27 cellular contexts compared by ENCODE assay signal in the genomic region with DNA sequence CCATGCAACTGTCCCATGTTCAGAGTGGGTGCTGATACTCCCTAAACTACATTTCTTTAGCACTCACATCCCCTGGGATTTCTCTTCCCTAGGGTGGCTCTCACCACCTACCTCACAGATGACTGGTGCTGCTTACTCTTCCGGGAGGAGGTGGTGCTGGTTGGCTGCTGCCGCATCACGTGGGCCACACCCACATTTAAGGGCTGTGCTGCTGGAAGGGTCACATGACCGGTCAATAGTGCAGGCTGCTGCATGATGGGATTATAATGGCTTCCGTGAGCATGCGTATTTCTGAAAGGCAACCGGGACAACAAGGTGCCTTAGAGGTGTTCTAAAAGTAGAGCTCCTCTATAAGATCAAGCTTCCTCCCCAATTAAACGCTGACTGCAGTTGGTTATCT.
A peak's percentile ranks its signal among the peaks of the same experiment; 100 is the strongest.
DNase-seq lines count a peak whose midpoint lies in the region; ATAC-seq, FAIRE-seq and TF ChIP-seq lines count a peak whose summit lies in the region.
"Had no signal": no experiment of that assay in that cellular context is flagged by ENCODE, and none has a peak within 500 bp of the region (broad histone marks: within the 10 kb centered on the region; RNA-seq: fewer than 3 reads in every experiment).

No MANE protein-coding gene starts in this region.

- no peak overlapping the region for H3K9ac ChIP-seq in IMR-90 (ENCODE audit: low read depth, low read length)
- H3K9ac ChIP-seq in K562 (ENCODE audit: insufficient read depth in 1 of 2, low read depth in 2 of 2, low read length in 2 of 2): no peak overlapping the region
- no peak overlapping the region for H3K9ac ChIP-seq in mesendoderm (ENCODE audit: low read length)
- H3K9ac ChIP-seq: BLaER1 treated with 17β-estradiol and CSF1 and Interleukin-3, amounts not matched to agents 10 nM and 100 nM; GM23248 had no signal

- H3K4me2 ChIP-seq in A549 (no peak overlapping the region), IMR-90 (ENCODE audit: low read depth, low read length) (no peak overlapping the region), K562 (ENCODE audit: insufficient read depth, low read length) (no peak overlapping the region), mesendoderm (ENCODE audit: low read length) (no peak overlapping the region)
- H3K4me2 ChIP-seq: BLaER1 treated with 17β-estradiol and CSF1 and Interleukin-3, amounts not matched to agents 10 nM and 100 nM had no signal

- peaks cover 15 to 30% of the 10 kb centered on the region in 2 experiments; a peak in 3 of 4 replicates for H3K79me1 ChIP-seq in IMR-90 (ENCODE audit: low read depth in 1 of 2, low read length in 2 of 2)
- no peaks in the 10 kb centered on the region for H3K79me1 ChIP-seq in mesendoderm (ENCODE audit: low read length)

- H3K27ac ChIP-seq in A549 (no peak overlapping the region), IMR-90 (ENCODE audit: insufficient read depth, low read length) (no peak overlapping the region), K562 (ENCODE audit: extremely low read depth, low read depth, low read length) (no peak overlapping the region), mesendoderm (ENCODE audit: low read depth, low read length) (no peak overlapping the region), left lung (no peak overlapping the region)
- H3K27ac ChIP-seq: BLaER1 treated with 17β-estradiol and CSF1 and Interleukin-3, amounts not matched to agents 10 nM and 100 nM; GM23248 had no signal

- CTCF ChIA-PET in A549 (lab: Yijun Ruan, JAX): interaction anchor here (1.0 to 5.7 kb wide), 5 partner anchors 9 to 403 kb away, joined by 3 to 76 read pairs (median 24); no protein-coding TSS in a partner anchor
- CTCF ChIA-PET in IMR-90 (lab: Yijun Ruan, JAX): interaction anchor here (1.0 kb wide), 1 partner anchor 10 kb away, joined by 3 read pairs; no protein-coding TSS in a partner anchor
- CTCF ChIA-PET in K562 (lab: Yijun Ruan, JAX; ENCODE audit: low intra/inter-chr PET ratio): interaction anchor here (3.0 kb wide), 1 partner anchor 402 kb away, joined by 22 read pairs; no protein-coding TSS in a partner anchor

- dilution Hi-C loops in IMR-90 (cut with HindIII; ENCODE audit: low sequenced_read_pairs, unreplicated experiment): no loop called here

- H2BK120ac ChIP-seq in IMR-90 (ENCODE audit: low read depth, low read length): no peak overlapping the region
- H2BK120ac ChIP-seq in mesendoderm (ENCODE audit: low read depth, low read length): no peak overlapping the region

- H2BK5ac ChIP-seq in IMR-90 (ENCODE audit: low read depth, low read length, poor library complexity, severe bottlenecking): no peak overlapping the region
- no peak overlapping the region for H2BK5ac ChIP-seq in mesendoderm (ENCODE audit: low read length)

- H2AK5ac ChIP-seq in IMR-90 (ENCODE audit: low read depth, low read length) (no peak overlapping the region), mesendoderm (ENCODE audit: low read length) (no peak overlapping the region)

- H4K8ac ChIP-seq in IMR-90 (ENCODE audit: low read depth in 2 of 2, low read length in 2 of 2): no peak overlapping the region
- no peak overlapping the region for H4K8ac ChIP-seq in mesendoderm (ENCODE audit: low read depth, low read length)

- H3K14ac ChIP-seq in IMR-90 (replicated peaks; ENCODE audit: low read depth, low read length): no peak overlapping the region

- intact Hi-C loops in IMR-90 (cut with micrococcal nuclease) (no loop called here), K562 (cut with micrococcal nuclease) (loop anchor here (5.0 kb wide), 1 partner anchor 177 kb away; a partner anchor contains a TSS), left lung (cut with DNase I) (no loop called here)

- no peak overlapping the region for H4K5ac ChIP-seq in IMR-90 (ENCODE audit: low read depth, low read length)
- no peak overlapping the region for H4K5ac ChIP-seq in mesendoderm (ENCODE audit: low read length)

- H3K9me1 ChIP-seq in IMR-90 (ENCODE audit: insufficient read depth, low read length): peaks cover 3% of the 10 kb centered on the region; the same call in 1 of the 2 replicates
- no peaks in the 10 kb centered on the region for H3K9me1 ChIP-seq in K562 (ENCODE audit: control insufficient read depth, insufficient read depth, low read length)

- no peak overlapping the region for H2AK9ac ChIP-seq in IMR-90 (replicated peaks; ENCODE audit: low read depth, low read length, poor library complexity)

- no peak overlapping the region for H2AFZ ChIP-seq in IMR-90 (replicated peaks; ENCODE audit: low read length, poor library complexity)
- no peak overlapping the region for H2AFZ ChIP-seq in K562 (ENCODE audit: low read depth, low read length)
- H2AFZ ChIP-seq: GM23248 had no signal

- H3K18ac ChIP-seq in IMR-90 (ENCODE audit: low read depth, low read length) (no peak overlapping the region), mesendoderm (ENCODE audit: low read length) (no peak overlapping the region)

- H3K79me2 ChIP-seq in K562 (ENCODE audit: control insufficient read depth, insufficient read depth, low read length) (no peaks in the 10 kb centered on the region), mesendoderm (ENCODE audit: control insufficient read depth, insufficient read depth, low read length) (no peaks in the 10 kb centered on the region)

- 94% methylated on average over 8 of the region's 8 CpGs for WGBS in A549 (ENCODE audit: missing lambda C conversion rate)
- no CpG with 5 or more reads among the region's 8 CpGs for WGBS in IMR-90 (ENCODE audit: extremely low coverage in 2 of 2, insufficient read length in 1 of 2), 2 experiments
- WGBS in K562 (ENCODE audit: insufficient coverage, low coverage, missing lambda C conversion rate): 69% methylated on average over 8 of the region's 8 CpGs
- no CpG with 5 or more reads among the region's 8 CpGs for WGBS in mesendoderm (ENCODE audit: extremely low coverage, insufficient coverage, low lambda C conversion rate)

- in situ Hi-C loops in IMR-90 (cut with MboI; ENCODE audit: low sequenced_read_pairs): no loop called here
- in situ Hi-C loops in K562 (cut with MboI): no loop called here

- H3K56ac ChIP-seq in IMR-90 (ENCODE audit: extremely low read depth, insufficient read depth, low read length) (no peak overlapping the region), mesendoderm (ENCODE audit: low read length) (no peak overlapping the region)

- H3K4me3 ChIP-seq in A549 (no peak overlapping the region), IMR-90 (ENCODE audit: insufficient read depth, low read depth, low read length) (no peak overlapping the region), K562 (no peak overlapping the region), mesendoderm (ENCODE audit: low read length) (no peak overlapping the region), left lung (no peak overlapping the region)
- H3K4me3 ChIP-seq: BLaER1 treated with 17β-estradiol and CSF1 and Interleukin-3, amounts not matched to agents 10 nM and 100 nM; GM23248; HAP-1 had no signal

- H3K36me3 ChIP-seq in IMR-90 (ENCODE audit: control insufficient read depth, insufficient read depth, low read length) (peaks cover 62% of the 10 kb centered on the region), K562 (ENCODE audit: control insufficient read depth, insufficient read depth, low read length) (peaks cover 29% of the 10 kb centered on the region), mesendoderm (ENCODE audit: control insufficient read depth, insufficient read depth, low read length) (no peaks in the 10 kb centered on the region), left lung (peaks cover 0 to 98% of the 10 kb centered on the region in 2 donors)

- H3K23ac ChIP-seq in IMR-90 (ENCODE audit: low read depth, low read length) (no peak overlapping the region), mesendoderm (ENCODE audit: low read length) (no peak overlapping the region)

- H2BK15ac ChIP-seq in IMR-90 (ENCODE audit: low read depth, low read length): no peak overlapping the region
- H2BK15ac ChIP-seq in mesendoderm (replicated peaks; ENCODE audit: low read depth): no peak overlapping the region

- H3K4me1 ChIP-seq in A549: no peaks in the 10 kb centered on the region
- peaks cover 2% of the 10 kb centered on the region; the same call in 1 of the 2 replicates for H3K4me1 ChIP-seq in IMR-90 (ENCODE audit: control insufficient read depth, insufficient read depth, low read length)
- peaks cover 3 to 9% of the 10 kb centered on the region in 2 experiments; a peak in 3 of 5 replicates for H3K4me1 ChIP-seq in K562 (replicated peaks in 1 of 2; ENCODE audit: control insufficient read depth in 2 of 2, insufficient read depth in 2 of 2, low read length in 2 of 2)
- H3K4me1 ChIP-seq in mesendoderm (ENCODE audit: control insufficient read depth, low read depth, low read length): no peaks in the 10 kb centered on the region
- no peaks in the 10 kb centered on the region for H3K4me1 ChIP-seq in left lung
- H3K4me1 ChIP-seq: HAP-1 had no signal

- H4K91ac ChIP-seq in IMR-90 (ENCODE audit: insufficient read depth, low read depth, low read length): no peak overlapping the region

- H2BK20ac ChIP-seq in IMR-90 (ENCODE audit: low read depth, low read length): no peak overlapping the region

- no peaks in the 10 kb centered on the region for H3K9me3 ChIP-seq in A549
- H3K9me3 ChIP-seq in IMR-90 (ENCODE audit: control insufficient read depth, insufficient read depth, low read length): no peaks in the 10 kb centered on the region
- H3K9me3 ChIP-seq in K562 (replicated peaks; ENCODE audit: control insufficient read depth, insufficient read depth, low read depth, low read length): no peaks in the 10 kb centered on the region
- H3K9me3 ChIP-seq in left lung: no peaks in the 10 kb centered on the region
- H3K9me3 ChIP-seq: BLaER1 treated with 17β-estradiol and CSF1 and Interleukin-3, amounts not matched to agents 10 nM and 100 nM; HAP-1 had no signal

- BruUV-seq in IMR-90 (replicated peaks; lab: Mats Ljungman, UMichigan) (no TSS peak), K562 (replicated peaks; lab: Mats Ljungman, UMichigan) (no TSS peak)

- no peak overlapping the region for H3K4ac ChIP-seq in IMR-90 (ENCODE audit: low read depth, low read length)
- H3K4ac ChIP-seq in mesendoderm (ENCODE audit: low read depth, low read length): no peak overlapping the region

- FAIRE-seq in A549 (lab: Jason Lieb, UNC) (no peak), K562 (lab: Jason Lieb, UNC) (no peak)
- FAIRE-seq: A204.1, D721Med had no signal

- TF ChIP-seq POLR2A in A549 (IDR thresholded peaks at IDR 0.05; ENCODE audit: low read length) (no peak), IMR-90 (IDR thresholded peaks at IDR 0.05; ENCODE audit: low read depth, low read length) (no peak), K562 (conservative IDR thresholded peaks at IDR 0.05) (no peak)

- TF ChIP-seq EP300 in A549 (IDR thresholded peaks at IDR 0.05) (no peak), K562 (IDR thresholded peaks at IDR 0.05; ENCODE audit: low read length) (no peak)

- ATAC-seq in A549 (no peak), IMR-90 (ENCODE audit: low read depth) (no peak), K562 (peak; percentile 77), left lung (no peak), HG03196 (IDR thresholded peaks at IDR 0.05; ENCODE audit: unreplicated experiment) (no peak)

- H4K20me1 ChIP-seq in IMR-90 (ENCODE audit: insufficient read depth, low read length) (0 out of 2 replicates have a peak, but pooled peaks cover 11% of the 10 kb centered on the region), K562 (replicated peaks; ENCODE audit: control insufficient read depth, insufficient read depth, low read length) (no peaks in the 10 kb centered on the region)

- TF ChIP-seq CTCF in A549 (IDR thresholded peaks at IDR 0.05): no peak
- no peak for TF ChIP-seq CTCF in IMR-90 (conservative IDR thresholded peaks at IDR 0.05; ENCODE audit: low read depth, low read length)
- TF ChIP-seq CTCF in K562 (IDR thresholded peaks at IDR 0.05 in 2 of 3, conservative IDR thresholded peaks at IDR 0.05 in 1 of 3; ENCODE audit: insufficient read depth in 2 of 3, low read depth in 1 of 3, low read length in 3 of 3): no peak
- TF ChIP-seq CTCF in left lung (IDR thresholded peaks at IDR 0.05): no peak

- POLR2A ChIA-PET in A549 (lab: Yijun Ruan, JAX) (no interaction called here), IMR-90 (lab: Charles Lee; ENCODE audit: unreplicated experiment) (no interaction called here), K562 (lab: Yijun Ruan, JAX) (no interaction called here)

- H3K27me3 ChIP-seq in IMR-90 (ENCODE audit: control insufficient read depth, insufficient read depth, low read length): no peaks in the 10 kb centered on the region
- no peaks in the 10 kb centered on the region for H3K27me3 ChIP-seq in K562 (ENCODE audit: control insufficient read depth in 2 of 2, insufficient read depth in 2 of 2, low read length in 2 of 2)
- no peaks in the 10 kb centered on the region for H3K27me3 ChIP-seq in mesendoderm (ENCODE audit: insufficient read depth, low read length, poor library complexity)
- H3K27me3 ChIP-seq in left lung: no peaks in the 10 kb centered on the region
- H3K27me3 ChIP-seq: BLaER1 treated with 17β-estradiol and CSF1 and Interleukin-3, amounts not matched to agents 10 nM and 100 nM had no signal

- no peak for TF ChIP-seq RAD21 in A549 (conservative IDR thresholded peaks at IDR 0.05 in 1 of 2, IDR thresholded peaks at IDR 0.05 in 1 of 2)
- TF ChIP-seq RAD21 in IMR-90 (IDR thresholded peaks at IDR 0.05; ENCODE audit: low read length): no peak
- no peak for TF ChIP-seq RAD21 in K562 (CRISPR knock-in tag; conservative IDR thresholded peaks at IDR 0.05 in 1 of 2, IDR thresholded peaks at IDR 0.05 in 1 of 2)

- DNase-seq in A549 (ENCODE audit: low read depth in 1 of 2, low spot score in 1 of 2): peak in 1 of 2 experiments; percentile 13
- DNase-seq in IMR-90: no peak
- DNase-seq in K562 (ENCODE audit: extremely low read depth in 1 of 4, low spot score in 3 of 4): peak; percentile 33 to 65 (median 48)
- peak; percentile 19 for DNase-seq in mesendoderm
- no peak for DNase-seq in left lung
- no peak for DNase-seq in GF-D8 (lab: John Stamatoyannopoulos, UW)
- DNase-seq in OCI-M1 (lab: John Stamatoyannopoulos, UW): no peak
- DNase-seq: AML-193; CD4-positive, alpha-beta T cell; GM23248; KBM-7; MV-4-11; NCI-H1417; NCI-H1694; NCI-H2029 treated with DMSO at 0.1 percent for 48 hours; NCI-H446 treated with DMSO at 0.1 percent for 48 hours; NCI-H526; NCI-H82; NK-92 treated with Interleukin-12 subunit alpha and Interleukin-12 subunit beta, amount 100 ng/mL, for 24 hours; Right ventricle myocardium superior; RPMI8226; SW 1271 had no signal

Comparison
In these comparisons a context has a peak if more than half of its experiments do, and no peak if none do; other contexts are left out.
1. DNase-seq: peak in K562 (4 of 4) and mesendoderm (single experiment); none in IMR-90 (single experiment), left lung (0 of 2), GF-D8 (single experiment) and OCI-M1 (single experiment).